ENCODE assay signal across 8 cellular contexts in genomic region chr11:119094816-119095065, GRCh38. TPM values are rescaled to one million over a fixed set of nuclear protein-coding genes. Genes with fewer than 3 reads are reported as not detected.
A peak's percentile ranks its signal among the peaks of the same experiment; 100 is the strongest.
DNase-seq lines count a peak whose midpoint lies in the region; ATAC-seq and TF ChIP-seq lines count a peak whose summit lies in the region.

No MANE protein-coding gene starts in this region.

- H3K36me3 ChIP-seq in GM23338 (ENCODE audit: insufficient read depth) (peaks cover 19% of the 10 kb centered on the region), cardiac muscle cell (peaks cover 32% of the 10 kb centered on the region)

- DNase-seq in activated T-cell treated with anti-CD3 and anti-CD28 coated beads, Interleukin-2, amount 50 U/mL, for 24 hours: no peak
- no peak for DNase-seq in activated T-cell treated with anti-CD3 and anti-CD28 coated beads for 4 hours
- DNase-seq in GM23338 (ENCODE audit: low spot score): peak; percentile 68
- DNase-seq in LNCaP clone FGC (ENCODE audit: low read depth): peak; percentile 62
- peak; percentile 86 to 87 for DNase-seq in cardiac muscle cell (ENCODE audit: low read depth in 1 of 2, low spot score in 1 of 2)
- DNase-seq in omental fat pad (ENCODE audit: low spot score): no peak
- DNase-seq in NCI-H345 treated with DMSO at 0.1 percent for 48 hours (lab: John Stamatoyannopoulos, UW; ENCODE audit: unreplicated experiment): no peak

- TF ChIP-seq CTCF in GM23338 (conservative IDR thresholded peaks at IDR 0.05; ENCODE audit: low read depth in 2 of 2): peak; percentile 48 to 73; a peak in 3 of 4 replicates
- TF ChIP-seq CTCF in LNCaP clone FGC (IDR thresholded peaks at IDR 0.05; ENCODE audit: control insufficient read depth, extremely low read depth, insufficient read depth): peak; percentile 77
- peak; percentile 78 for TF ChIP-seq CTCF in cardiac muscle cell (IDR thresholded peaks at IDR 0.05; ENCODE audit: low read depth, low read length)
- TF ChIP-seq CTCF in omental fat pad (IDR thresholded peaks at IDR 0.05): peak in 1 of 3 donors; percentile 18

- H3K36me3 Mint-ChIP-seq in activated T-cell treated with anti-CD3 and anti-CD28 coated beads, Interleukin-2, amount 50 U/mL, for 24 hours (ENCODE audit: low read depth): peaks cover 95% of the 10 kb centered on the region
- peaks cover 77% of the 10 kb centered on the region for H3K36me3 Mint-ChIP-seq in GM23338 (ENCODE audit: low read depth)
- H3K36me3 Mint-ChIP-seq in activated naive CD8-positive, alpha-beta T cell: peaks cover 6% of the 10 kb centered on the region

- H3K4me1 Mint-ChIP-seq in activated T-cell treated with anti-CD3 and anti-CD28 coated beads, Interleukin-2, amount 50 U/mL, for 24 hours (ENCODE audit: low read depth): peaks cover 45% of the 10 kb centered on the region
- H3K4me1 Mint-ChIP-seq in GM23338: peaks cover 10% of the 10 kb centered on the region
- H3K4me1 Mint-ChIP-seq in activated naive CD8-positive, alpha-beta T cell (ENCODE audit: low read depth): peaks cover 26% of the 10 kb centered on the region

- peak overlapping the region; percentile 93 for H3K4me3 Mint-ChIP-seq in activated T-cell treated with anti-CD3 and anti-CD28 coated beads, Interleukin-2, amount 50 U/mL, for 24 hours
- H3K4me3 Mint-ChIP-seq in GM23338: peak overlapping the region; percentile 96
- H3K4me3 Mint-ChIP-seq in activated naive CD8-positive, alpha-beta T cell: peak overlapping the region; percentile 91

- H2AFZ ChIP-seq in GM23338: no peak overlapping the region

- peak; percentile 75 for ATAC-seq in GM23338
- peak; percentile 75 for ATAC-seq in omental fat pad (ENCODE audit: low FRiP score)

- H3K9me2 ChIP-seq in GM23338 (ENCODE audit: insufficient read depth): no peaks in the 10 kb centered on the region

- peaks cover 40% of the 10 kb centered on the region for H3F3A ChIP-seq in GM23338 (replicated peaks; ENCODE audit: low read depth)

- H3K4me1 ChIP-seq in GM23338 (ENCODE audit: insufficient read depth): peaks cover 14% of the 10 kb centered on the region; the same call in 1 of the 2 replicates
- peaks cover 10% of the 10 kb centered on the region for H3K4me1 ChIP-seq in cardiac muscle cell (ENCODE audit: low read depth)

- no peaks in the 10 kb centered on the region for H3K9me3 ChIP-seq in cardiac muscle cell (ENCODE audit: low read depth)

- H3K27ac ChIP-seq in GM23338 (ENCODE audit: low read depth) (peak overlapping the region; percentile 13), cardiac muscle cell (peak overlapping the region; percentile 93)

- no peaks in the 10 kb centered on the region for H3K27me3 ChIP-seq in GM23338 (ENCODE audit: insufficient read depth)
- H3K27me3 ChIP-seq in cardiac muscle cell: no peaks in the 10 kb centered on the region

- peak overlapping the region; percentile 100 for H3K4me2 ChIP-seq in GM23338

- H3K27ac Mint-ChIP-seq in activated T-cell treated with anti-CD3 and anti-CD28 coated beads, Interleukin-2, amount 50 U/mL, for 24 hours: peak overlapping the region; percentile 97
- H3K27ac Mint-ChIP-seq in GM23338: peak overlapping the region; percentile 98
- peak overlapping the region; percentile 87 for H3K27ac Mint-ChIP-seq in activated naive CD8-positive, alpha-beta T cell

- peaks cover 36% of the 10 kb centered on the region for H3K79me2 ChIP-seq in GM23338 (replicated peaks; ENCODE audit: insufficient read depth)

- H3K9me3 Mint-ChIP-seq in activated T-cell treated with anti-CD3 and anti-CD28 coated beads, Interleukin-2, amount 50 U/mL, for 24 hours: no peaks in the 10 kb centered on the region
- no peaks in the 10 kb centered on the region; the same call in 2 of the 3 replicates for H3K9me3 Mint-ChIP-seq in GM23338
- H3K9me3 Mint-ChIP-seq in activated naive CD8-positive, alpha-beta T cell (ENCODE audit: low read depth): no peaks in the 10 kb centered on the region

- H3K27me3 Mint-ChIP-seq in activated T-cell treated with anti-CD3 and anti-CD28 coated beads, Interleukin-2, amount 50 U/mL, for 24 hours: peaks cover 3% of the 10 kb centered on the region
- peaks cover 27% of the 10 kb centered on the region for H3K27me3 Mint-ChIP-seq in GM23338 (ENCODE audit: insufficient read depth, low read depth, poor library complexity)
- no peaks in the 10 kb centered on the region for H3K27me3 Mint-ChIP-seq in activated naive CD8-positive, alpha-beta T cell

- H3K4me3 ChIP-seq in GM23338 (peak overlapping the region; percentile 96), LNCaP clone FGC (ENCODE audit: low read depth, low read length) (peak overlapping the region; percentile 70), cardiac muscle cell (peak overlapping the region; percentile 74)

- H4K20me1 ChIP-seq in GM23338 (replicated peaks; ENCODE audit: insufficient read depth): peaks cover 29% of the 10 kb centered on the region; the same call in 1 of the 2 replicates

TF ChIP-seq in GM23338, 12 proteins besides CTCF, POLR2A, EP300 and RAD21:
- no peak for TF ChIP-seq ZNF114 (CRISPR knock-in tag; IDR thresholded peaks at IDR 0.05)
- no peak for TF ChIP-seq POLR2AphosphoS5 (IDR thresholded peaks at IDR 0.05; ENCODE audit: low read depth)
- no peak for TF ChIP-seq EZH2phosphoT487 (IDR thresholded peaks at IDR 0.05; ENCODE audit: unreplicated experiment)
- TF ChIP-seq CREB1 (CRISPR knock-in tag; IDR thresholded peaks at IDR 0.05; ENCODE audit: low read depth): no peak
- TF ChIP-seq JUNB (IDR thresholded peaks at IDR 0.05; ENCODE audit: unreplicated experiment): no peak

RNA-seq across cellular contexts. Expression of gene DPAGT1, which starts 6.9 kb away (rescaled TPM):
- 36.4 and 37.2 TPM in 2 replicates for total RNA-seq in GM23338 (2014; rRNA removed; shearing (Covaris generic))
- polyA plus RNA-seq in GM23338 (2016; fragmentation: Nextera tagmentation; extraction: Ambion mirVana): 48.3 and 52.6 TPM in 2 replicates
- total RNA-seq in cardiac muscle cell: 31.4 and 36.0 TPM in 2 replicates
- polyA plus RNA-seq in cardiac muscle cell: 57.9 and 77.3 TPM in 2 replicates
- total RNA-seq in omental fat pad: 10 to 100 TPM; 23.0 to 34.0 (median 28.5) TPM

RNA-seq across cellular contexts. Expression of gene HMBS, which starts 10.1 kb away (rescaled TPM):
- 91.7 and 107 TPM in 2 replicates for total RNA-seq in GM23338 (2014; rRNA removed; shearing (Covaris generic))
- polyA plus RNA-seq in GM23338 (2016; fragmentation: Nextera tagmentation; extraction: Ambion mirVana) (101 and 105 TPM in 2 replicates), cardiac muscle cell (55.2 and 92.9 TPM in 2 replicates)
- total RNA-seq in cardiac muscle cell (9.6 and 17.2 TPM in 2 replicates), omental fat pad (10 to 100 TPM in 1 of 4 donors, 1 to 10 TPM in 3; 7.2 to 11.7 (median 8.5) TPM)

RNA-seq across cellular contexts. Expression of gene C2CD2L, which starts 12.4 kb away (rescaled TPM):
- 2.3 and 4.4 TPM in 2 replicates for total RNA-seq in GM23338 (2014; rRNA removed; shearing (Covaris generic))
- polyA plus RNA-seq in GM23338 (2016; fragmentation: Nextera tagmentation; extraction: Ambion mirVana): 1.4 TPM in 2 replicates
- total RNA-seq in cardiac muscle cell: 16.4 and 20.8 TPM in 2 replicates
- polyA plus RNA-seq in cardiac muscle cell: 11.1 and 14.8 TPM in 2 replicates
- total RNA-seq in omental fat pad: 10 to 100 TPM in 1 of 4 donors, 1 to 10 TPM in 3; 8.2 to 10.7 (median 9.0) TPM

RNA-seq across cellular contexts. Expression of gene HINFP, which starts 26.6 kb away (rescaled TPM):
- total RNA-seq in GM23338 (2014; rRNA removed; shearing (Covaris generic)): 29.2 and 29.6 TPM in 2 replicates
- polyA plus RNA-seq in GM23338 (2016; fragmentation: Nextera tagmentation; extraction: Ambion mirVana) (12.6 and 12.8 TPM in 2 replicates), cardiac muscle cell (33.2 and 34.1 TPM in 2 replicates)
- total RNA-seq in cardiac muscle cell (21.6 and 28.2 TPM in 2 replicates), omental fat pad (10 to 100 TPM; 10.2 to 31.0 (median 24.4) TPM)

RNA-seq across cellular contexts. Expression of gene VPS11, which starts 27.1 kb away (rescaled TPM):
- 13.4 and 14.6 TPM in 2 replicates for total RNA-seq in GM23338 (2014; rRNA removed; shearing (Covaris generic))
- 11.5 and 15.5 TPM in 2 replicates for polyA plus RNA-seq in GM23338 (2016; fragmentation: Nextera tagmentation; extraction: Ambion mirVana)
- total RNA-seq in cardiac muscle cell: 22.1 and 34.1 TPM in 2 replicates
- 22.3 and 23.7 TPM in 2 replicates for polyA plus RNA-seq in cardiac muscle cell
- 10 to 100 TPM; 31.5 to 39.2 (median 32.7) TPM for total RNA-seq in omental fat pad

Comparison
In these comparisons a context has a peak if more than half of its experiments do, and no peak if none do; other contexts are left out.
1. DNase-seq: peak in GM23338 (single experiment), LNCaP clone FGC (single experiment) and cardiac muscle cell (2 of 2); none in activated T-cell treated with anti-CD3 and anti-CD28 coated beads, Interleukin-2, amount 50 U/mL, for 24 hours (single experiment), activated T-cell treated with anti-CD3 and anti-CD28 coated beads for 4 hours (single experiment), omental fat pad (single experiment) and NCI-H345 treated with DMSO at 0.1 percent for 48 hours (single experiment).
2. Peak in every context shown above with its lines, with median percentiles within 50 percentile points of each other: H3K27ac Mint-ChIP-seq, H3K4me3 Mint-ChIP-seq and H3K4me3 ChIP-seq.